Comparison of ENCODE assay signal across 15 cellular contexts in genomic region chr9:101453776-101454570, GRCh38. TPM values are rescaled to one million over a fixed set of nuclear protein-coding genes. Genes with fewer than 3 reads are reported as not detected.
"Had no signal": no experiment of that assay in that cellular context is flagged by ENCODE, and none has a peak within 500 bp of the region (broad histone marks: within the 10 kb centered on the region; RNA-seq: fewer than 3 reads in every experiment).

No MANE protein-coding gene starts in this region.

- H3K36me3 ChIP-seq: heart right ventricle, thyroid gland had no signal

- H3K4me2 ChIP-seq: smooth muscle cell had no signal

- H3K4me3 ChIP-seq: heart right ventricle, smooth muscle cell, thyroid gland had no signal

- H3K4me1 ChIP-seq: thyroid gland had no signal

- H3K27me3 ChIP-seq: thyroid gland had no signal

- ATAC-seq: effector memory CD8-positive, alpha-beta T cell; heart right ventricle; stimulated activated effector memory CD8-positive, alpha-beta T cell treated with anti-CD3 and anti-CD28 coated beads, Interleukin-12 subunit alpha, Interleukin-12 subunit beta, amount 100 ng/mL, for 72 hours had no signal

- H3K27ac ChIP-seq: heart right ventricle, thyroid gland had no signal

- DNase-seq: activated CD4-positive, alpha-beta memory T cell treated with anti-CD3 and anti-CD28 coated beads, Interleukin-2, amount 10 ng/mL, durations not matched to agents 7 days and 5 days; activated CD4-positive, alpha-beta T cell treated with anti-CD3 and anti-CD28 coated beads for 1 hour; activated gamma-delta T cell; activated naive CD8-positive, alpha-beta T cell treated with anti-CD3 and anti-CD28 coated beads, Interleukin-2, amount 10 ng/mL, durations not matched to agents 7 days and 5 days; activated T-cell treated with anti-CD3 and anti-CD28 coated beads, Interleukin-2, amount 50 U/mL, for 48 hours; aorta; cortex of kidney; effector memory CD8-positive, alpha-beta T cell; heart right ventricle; thyroid gland had no signal

- H3K9me3 ChIP-seq: heart right ventricle, thyroid gland had no signal

RNA-seq across cellular contexts. Expression of gene ALDOB, which starts 18.4 kb away (rescaled TPM):
- total RNA-seq: activated CD4-positive, alpha-beta memory T cell treated with anti-CD3 and anti-CD28 coated beads, Interleukin-2, amount 10 ng/mL, durations not matched to agents 7 days and 5 days; activated naive CD8-positive, alpha-beta T cell treated with anti-CD3 and anti-CD28 coated beads, Interleukin-2, amount 10 ng/mL, durations not matched to agents 7 days and 5 days; aorta; epithelial cell of proximal tubule; frontal cortex; smooth muscle cell; thyroid gland had no signal
- polyA plus RNA-seq: keratinocyte, smooth muscle cell had no signal
